ENCODE assay signal across 23 cellular contexts in genomic region chr9:72290311-72290710, GRCh38.
"Had no signal": no experiment of that assay in that cellular context is flagged by ENCODE, and none has a peak within 500 bp of the region (broad histone marks: within the 10 kb centered on the region; RNA-seq: fewer than 3 reads in every experiment).

No MANE protein-coding gene starts in this region.

- DNase-seq: stimulated activated CD4-positive, alpha-beta T cell treated with anti-CD3 and anti-CD28 coated beads, Interleukin-2, amount 100 ng/mL, for 48 hours; stimulated activated CD4-positive, alpha-beta T cell treated with anti-CD3 and anti-CD28 coated beads, Interleukin-4, amount 100 ng/mL, for 1 hour; stimulated activated CD4-positive, alpha-beta T cell treated with anti-CD3 and anti-CD28 coated beads, Interleukin-4, amount 100 ng/mL, for 24 hours; stimulated activated CD4-positive, alpha-beta T cell treated with anti-CD3 and anti-CD28 coated beads, Interleukin-4, amount 100 ng/mL, for 4 hours; stimulated activated CD8-positive, alpha-beta memory T cell treated with anti-CD3 and anti-CD28 coated beads, Interleukin-4, amount 100 ng/mL, for 48 hours; stimulated activated naive B cell treated with anti-CD40 and anti-IgM and Interleukin-4, amounts not matched to agents 10 μg/mL and 1 μg/mL and 100 μg/mL, for 72 hours; stimulated activated naive CD4-positive, alpha-beta T cell; stimulated activated naive CD4-positive, alpha-beta T cell treated with Interleukin-2 at 50 U/mL for 16 hours; stimulated activated naive CD8-positive, alpha-beta T cell treated with anti-CD3 and anti-CD28 coated beads, Interleukin-15, amount 100 ng/mL, for 72 hours; stimulated activated naive CD8-positive, alpha-beta T cell treated with anti-CD3 and anti-CD28 coated beads, Interleukin-15, Interleukin-2, amounts not matched to agents 100 U/mL and 50 U/mL, for 24 hours; stomach; substantia nigra; testis; tibial artery; transverse colon; trophoblast cell; upper lobe of left lung; upper lobe of right lung; uterus had no signal

- ATAC-seq: stimulated activated effector memory CD8-positive, alpha-beta T cell treated with anti-CD3 and anti-CD28 coated beads, Interleukin-12 subunit alpha, Interleukin-12 subunit beta, amount 100 ng/mL, for 72 hours; stimulated activated memory B cell treated with anti-CD40 and anti-IgM and Interleukin-4, amounts not matched to agents 10 μg/mL and 1 μg/mL and 100 μg/mL, for 72 hours; stimulated activated naive B cell treated with anti-CD40 and anti-IgM and Interleukin-4, amounts not matched to agents 10 μg/mL and 1 μg/mL and 100 μg/mL, for 72 hours; stimulated activated naive CD8-positive, alpha-beta T cell treated with anti-CD3 and anti-CD28 coated beads, Interleukin-15, amount 100 ng/mL, for 72 hours; stimulated activated naive CD8-positive, alpha-beta T cell treated with anti-CD3 and anti-CD28 coated beads, Interleukin-15, Interleukin-2, amounts not matched to agents 100 U/mL and 50 U/mL, for 24 hours; upper lobe of right lung had no signal

- H3K27me3 Mint-ChIP-seq: stimulated activated memory B cell treated with anti-CD40 and anti-IgM and Interleukin-4, amounts not matched to agents 10 μg/mL and 1 μg/mL and 100 μg/mL, for 72 hours; stimulated activated naive CD8-positive, alpha-beta T cell treated with anti-CD3 and anti-CD28 coated beads, Interleukin-15, amount 100 ng/mL, for 72 hours; type B pancreatic cell had no signal

- H3K36me3 Mint-ChIP-seq: stimulated activated effector memory CD8-positive, alpha-beta T cell treated with anti-CD3 and anti-CD28 coated beads, Interleukin-12 subunit alpha, Interleukin-12 subunit beta, amount 100 ng/mL, for 72 hours; stimulated activated memory B cell treated with anti-CD40 and anti-IgM and Interleukin-4, amounts not matched to agents 10 μg/mL and 1 μg/mL and 100 μg/mL, for 72 hours; type B pancreatic cell had no signal

- H3K9me3 Mint-ChIP-seq: stimulated activated effector memory CD8-positive, alpha-beta T cell treated with anti-CD3 and anti-CD28 coated beads, Interleukin-12 subunit alpha, Interleukin-12 subunit beta, amount 100 ng/mL, for 72 hours; stimulated activated memory B cell treated with anti-CD40 and anti-IgM and Interleukin-4, amounts not matched to agents 10 μg/mL and 1 μg/mL and 100 μg/mL, for 72 hours; stimulated activated naive CD8-positive, alpha-beta T cell treated with anti-CD3 and anti-CD28 coated beads, Interleukin-15, amount 100 ng/mL, for 72 hours; stimulated activated naive CD8-positive, alpha-beta T cell treated with anti-CD3 and anti-CD28 coated beads, Interleukin-15, Interleukin-2, amounts not matched to agents 100 ng/mL and 50 ng/mL, for 24 hours; type B pancreatic cell had no signal

- H3K27ac Mint-ChIP-seq: stimulated activated effector memory CD8-positive, alpha-beta T cell treated with anti-CD3 and anti-CD28 coated beads, Interleukin-12 subunit alpha, Interleukin-12 subunit beta, amount 100 ng/mL, for 72 hours; stimulated activated memory B cell treated with anti-CD40 and anti-IgM and Interleukin-4, amounts not matched to agents 10 μg/mL and 1 μg/mL and 100 μg/mL, for 72 hours; stimulated activated naive B cell treated with anti-CD40 and anti-IgM and Interleukin-4, amounts not matched to agents 10 μg/mL and 1 μg/mL and 100 μg/mL, for 72 hours; stimulated activated naive CD8-positive, alpha-beta T cell treated with anti-CD3 and anti-CD28 coated beads, Interleukin-15, amount 100 ng/mL, for 72 hours; stimulated activated naive CD8-positive, alpha-beta T cell treated with anti-CD3 and anti-CD28 coated beads, Interleukin-15, Interleukin-2, amounts not matched to agents 100 ng/mL and 50 ng/mL, for 24 hours; type B pancreatic cell had no signal

- H3K4me3 Mint-ChIP-seq: stimulated activated effector memory CD8-positive, alpha-beta T cell treated with anti-CD3 and anti-CD28 coated beads, Interleukin-12 subunit alpha, Interleukin-12 subunit beta, amount 100 ng/mL, for 72 hours; stimulated activated memory B cell treated with anti-CD40 and anti-IgM and Interleukin-4, amounts not matched to agents 10 μg/mL and 1 μg/mL and 100 μg/mL, for 72 hours; stimulated activated naive B cell treated with anti-CD40 and anti-IgM and Interleukin-4, amounts not matched to agents 10 μg/mL and 1 μg/mL and 100 μg/mL, for 72 hours; stimulated activated naive CD8-positive, alpha-beta T cell treated with anti-CD3 and anti-CD28 coated beads, Interleukin-15, amount 100 ng/mL, for 72 hours; stimulated activated naive CD8-positive, alpha-beta T cell treated with anti-CD3 and anti-CD28 coated beads, Interleukin-15, Interleukin-2, amounts not matched to agents 100 ng/mL and 50 ng/mL, for 24 hours; type B pancreatic cell had no signal

- H3K4me1 Mint-ChIP-seq: stimulated activated effector memory CD8-positive, alpha-beta T cell treated with anti-CD3 and anti-CD28 coated beads, Interleukin-12 subunit alpha, Interleukin-12 subunit beta, amount 100 ng/mL, for 72 hours; stimulated activated naive CD8-positive, alpha-beta T cell treated with anti-CD3 and anti-CD28 coated beads, Interleukin-15, amount 100 ng/mL, for 72 hours had no signal
